In the genomic region with DNA sequence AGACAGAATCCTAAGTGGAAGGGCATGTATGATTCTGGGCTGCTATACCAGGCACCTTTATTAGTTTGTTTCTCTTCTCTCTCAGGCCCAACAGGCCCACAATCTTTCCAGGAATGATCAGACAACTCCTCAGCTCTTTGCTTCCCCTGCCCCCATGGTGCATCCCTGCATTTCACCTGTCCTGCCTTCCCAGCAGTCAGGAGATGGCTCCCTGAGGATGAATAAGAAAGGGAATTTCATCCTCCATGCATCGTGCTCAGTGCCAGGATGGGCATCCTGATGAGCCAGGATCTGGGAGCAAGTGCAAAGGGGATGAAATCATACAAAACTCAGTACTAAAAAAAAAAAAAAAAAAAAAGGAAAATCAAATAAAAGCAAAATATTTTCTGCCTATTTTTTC, we compare ENCODE assay signal across 7 cellular contexts. TPM values are rescaled to one million over a fixed set of nuclear protein-coding genes. Genes with fewer than 3 reads are reported as not detected.
"Had no signal": no experiment of that assay in that cellular context is flagged by ENCODE, and none has a peak within 500 bp of the region (broad histone marks: within the 10 kb centered on the region; RNA-seq: fewer than 3 reads in every experiment).

No MANE protein-coding gene starts in this region.

- DNase-seq: GM23248, H9, HCEC 1CT, IMR-90, KG1 had no signal

- H3K27ac Mint-ChIP-seq: H9 had no signal

- H3K27ac ChIP-seq: GM23248 had no signal

- H3K9me3 Mint-ChIP-seq: H9 had no signal

- H3K4me3 ChIP-seq: GM23248, K562 had no signal

- H2AFZ ChIP-seq: GM23248 had no signal

- H3K4me3 Mint-ChIP-seq: H9 had no signal

- ATAC-seq: K562 had no signal

RNA-seq across cellular contexts. Expression of gene NTM, which starts 18.6 kb away (rescaled TPM):
- total RNA-seq: HT-29, K562 had no signal
- polyA plus RNA-seq: K562 had no signal
